ENCODE assay signal across 25 cellular contexts in genomic region chr17:66091440-66092080, GRCh38.
"Had no signal": no experiment of that assay in that cellular context is flagged by ENCODE, and none has a peak within 500 bp of the region (broad histone marks: within the 10 kb centered on the region; RNA-seq: fewer than 3 reads in every experiment).

No MANE protein-coding gene starts in this region.

- H3K9me3 ChIP-seq: colonic mucosa, prostate gland, sigmoid colon, testis had no signal

- FAIRE-seq: endothelial cell of umbilical vein, islet of Langerhans had no signal

- ATAC-seq: foreskin keratinocyte; heart right ventricle; left ventricle myocardium superior; naive thymus-derived CD4-positive, alpha-beta T cell; right cardiac atrium; stimulated activated memory B cell treated with anti-CD40 and anti-IgM and Interleukin-4, amounts not matched to agents 10 μg/mL and 1 μg/mL and 100 μg/mL, for 72 hours; stimulated activated naive CD8-positive, alpha-beta T cell treated with anti-CD3 and anti-CD28 coated beads, Interleukin-15, Interleukin-2, amounts not matched to agents 100 U/mL and 50 U/mL, for 24 hours had no signal

- H3K36me3 ChIP-seq: colonic mucosa, neural progenitor cell, prostate gland had no signal

- H3K4me1 ChIP-seq: colonic mucosa, esophagus muscularis mucosa, heart right ventricle, neural progenitor cell, prostate gland, sigmoid colon, spleen, testis, tibial artery had no signal

- H3K4me3 ChIP-seq: colonic mucosa, esophagus muscularis mucosa, heart right ventricle, neural progenitor cell, prostate gland, sigmoid colon, spleen, testis, tibial artery had no signal

- DNase-seq: colonic mucosa; effector CD8-positive, alpha-beta T cell; endodermal cell; foreskin keratinocyte; glutamatergic neuron; heart right ventricle; hippocampal formation; kidney glomerular epithelial cell; left ventricle myocardium superior; mesenchymal stem cell; naive thymus-derived CD4-positive, alpha-beta T cell; right cardiac atrium; sigmoid colon; spleen; stimulated activated CD4-positive, alpha-beta T cell treated with anti-CD3 and anti-CD28 coated beads, Interleukin-4, amount 100 ng/mL, for 4 hours; stimulated activated naive CD8-positive, alpha-beta T cell treated with anti-CD3 and anti-CD28 coated beads, Interleukin-15, Interleukin-2, amounts not matched to agents 100 U/mL and 50 U/mL, for 24 hours; substantia nigra; testis; tibial artery had no signal
